Comparison of ENCODE assay signal across 11 cellular contexts in the genomic region with DNA sequence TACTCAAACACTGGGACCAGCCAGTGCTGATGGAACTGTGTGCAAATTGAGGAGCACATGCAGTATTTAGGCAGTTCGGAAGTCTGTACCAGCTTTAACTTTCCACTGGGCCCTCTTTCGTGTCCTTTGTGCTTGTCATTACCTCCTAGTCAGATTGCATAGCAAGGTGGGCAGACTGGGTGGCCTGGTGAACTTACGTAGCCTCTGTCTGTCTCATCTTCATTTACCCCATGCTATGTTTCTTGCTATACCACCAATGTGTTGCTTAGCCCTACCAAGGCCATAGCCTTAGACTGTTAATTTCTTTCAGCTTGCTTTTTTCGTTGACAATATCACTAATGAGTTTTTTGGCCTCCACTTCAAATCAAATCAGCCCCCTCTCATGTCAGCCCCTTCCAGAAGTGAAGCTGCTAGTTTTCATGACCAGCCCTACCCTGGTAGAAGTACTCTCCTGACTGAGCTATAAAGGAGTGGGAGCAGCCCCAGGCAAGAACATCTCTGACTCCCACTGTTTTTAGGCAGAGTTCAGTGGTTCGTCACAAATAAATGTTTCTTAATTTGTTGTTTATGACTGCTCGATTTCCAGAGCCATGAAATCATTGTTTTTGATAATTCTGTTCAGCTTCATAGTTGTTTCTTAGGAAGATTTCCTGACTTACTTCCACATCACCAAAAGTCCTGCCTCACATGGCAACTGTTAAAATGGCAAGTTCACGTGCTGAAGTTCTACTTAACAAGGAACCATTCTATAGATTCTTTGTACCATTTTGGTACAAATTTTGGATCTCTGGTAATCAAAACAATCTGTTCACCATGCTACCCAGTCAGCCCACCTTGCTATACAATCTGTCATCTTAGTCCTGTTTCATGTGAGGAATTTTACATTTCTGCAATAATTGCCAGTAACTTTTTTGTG. TPM values are rescaled to one million over a fixed set of nuclear protein-coding genes. Genes with fewer than 3 reads are reported as not detected.
DNase-seq lines count a peak whose midpoint lies in the region; ATAC-seq, FAIRE-seq and TF ChIP-seq lines count a peak whose summit lies in the region.
"Had no signal": no experiment of that assay in that cellular context is flagged by ENCODE, and none has a peak within 500 bp of the region (broad histone marks: within the 10 kb centered on the region; RNA-seq: fewer than 3 reads in every experiment).

No MANE protein-coding gene starts in this region.

- intact Hi-C loops in activated CD4-positive, alpha-beta T cell treated with anti-CD3 and anti-CD28 coated beads, Interleukin-2, amount 10 ng/mL, durations not matched to agents 24 days and 14 days (cut with micrococcal nuclease) = no loop called here
- intact Hi-C loops in dorsolateral prefrontal cortex (cut with DNase I) (loop anchor here in 1 of 2 donors (10.0 kb wide), 1 partner anchor 91 kb away; no protein-coding TSS in a partner anchor), psoas muscle (cut with DNase I) (no loop called here)

- no peak for FAIRE-seq in small intestine (lab: Jason Lieb, UNC)
- FAIRE-seq: GM18507 had no signal

- ATAC-seq in psoas muscle (no peak), GM18861 (IDR thresholded peaks at IDR 0.05; ENCODE audit: unreplicated experiment) (no peak), left lobe of liver (no peak)

- no peaks in the 10 kb centered on the region for H3K27me3 ChIP-seq in dorsolateral prefrontal cortex
- no peaks in the 10 kb centered on the region for H3K27me3 ChIP-seq in psoas muscle (ENCODE audit: insufficient read depth in 3 of 3, low read length in 2 of 3)
- no peaks in the 10 kb centered on the region for H3K27me3 ChIP-seq in small intestine (ENCODE audit: control insufficient read depth in 2 of 2, insufficient read depth in 2 of 2, low read length in 2 of 2)

- peak overlapping the region; percentile 80 to 97 (median 91) for H3K27ac ChIP-seq in dorsolateral prefrontal cortex
- H3K27ac ChIP-seq in psoas muscle = no peak overlapping the region
- H3K27ac ChIP-seq in small intestine (ENCODE audit: low read depth in 1 of 2, low read length in 1 of 2) = no peak overlapping the region

- WGBS in psoas muscle, 3 donors = 85 to 91% (median 91%) methylated on average over 7 of the region's 7 CpGs
- 85 to 91% (median 87%) methylated on average over 7 of the region's 7 CpGs for WGBS in small intestine, 3 donors

- no peaks in the 10 kb centered on the region for H3K27me3 Mint-ChIP-seq in activated CD4-positive, alpha-beta T cell treated with anti-CD3 and anti-CD28 coated beads, Interleukin-2, amount 10 ng/mL, durations not matched to agents 24 days and 14 days

- H3K4me3 Mint-ChIP-seq in activated CD4-positive, alpha-beta T cell treated with anti-CD3 and anti-CD28 coated beads, Interleukin-2, amount 10 ng/mL, durations not matched to agents 24 days and 14 days = no peak overlapping the region

- peaks cover 39% of the 10 kb centered on the region for H3K4me1 Mint-ChIP-seq in activated CD4-positive, alpha-beta T cell treated with anti-CD3 and anti-CD28 coated beads, Interleukin-2, amount 10 ng/mL, durations not matched to agents 24 days and 14 days

- H3K36me3 ChIP-seq in psoas muscle (ENCODE audit: insufficient read depth in 1 of 2, low read depth in 1 of 2) = no peaks in the 10 kb centered on the region
- no peaks in the 10 kb centered on the region for H3K36me3 ChIP-seq in small intestine (ENCODE audit: control insufficient read depth in 2 of 2, insufficient read depth in 2 of 2, low read length in 2 of 2)

- peaks cover 3% of the 10 kb centered on the region for H3K9me3 Mint-ChIP-seq in activated CD4-positive, alpha-beta T cell treated with anti-CD3 and anti-CD28 coated beads, Interleukin-2, amount 10 ng/mL, durations not matched to agents 24 days and 14 days

- H3K4me3 ChIP-seq in dorsolateral prefrontal cortex (peak overlapping the region; percentile 35 to 77 (median 62)), psoas muscle (peak overlapping the region; percentile 23), small intestine (ENCODE audit: low read depth in 1 of 2, low read length in 2 of 2) (no peak overlapping the region)

- peaks cover 22% of the 10 kb centered on the region for H3K36me3 Mint-ChIP-seq in activated CD4-positive, alpha-beta T cell treated with anti-CD3 and anti-CD28 coated beads, Interleukin-2, amount 10 ng/mL, durations not matched to agents 24 days and 14 days (ENCODE audit: low read depth)

- H3K27ac Mint-ChIP-seq in activated CD4-positive, alpha-beta T cell treated with anti-CD3 and anti-CD28 coated beads, Interleukin-2, amount 10 ng/mL, durations not matched to agents 24 days and 14 days = peak overlapping the region; percentile 43

- TF ChIP-seq CTCF in dorsolateral prefrontal cortex (IDR thresholded peaks at IDR 0.05 in 54 of 56, conservative IDR thresholded peaks at IDR 0.05 in 2 of 56; ENCODE audit: low read depth in 1 of 56, partially characterized antibody in 56 of 56) = peak in 1 of 56 donors; percentile 7
- TF ChIP-seq CTCF in psoas muscle (IDR thresholded peaks at IDR 0.05) = no peak

- DNase-seq in activated CD4-positive, alpha-beta T cell treated with anti-CD3 and anti-CD28 coated beads, Interleukin-2, amount 10 ng/mL, durations not matched to agents 24 days and 14 days = no peak
- no peak for DNase-seq in activated CD4-positive, alpha-beta T cell treated with anti-CD3 and anti-CD28 coated beads for 48 hours
- DNase-seq in NCI-H69 (lab: John Stamatoyannopoulos, UW) (peak; percentile 30), dorsolateral prefrontal cortex (no peak), psoas muscle (no peak), small intestine (no peak), left lobe of liver (ENCODE audit: low spot score) (no peak)
- DNase-seq: EL, MM.1S had no signal

- peaks cover 13% of the 10 kb centered on the region for H3K4me1 ChIP-seq in psoas muscle
- H3K4me1 ChIP-seq in small intestine (ENCODE audit: control insufficient read depth in 2 of 2, insufficient read depth in 1 of 2, low read depth in 1 of 2, low read length in 1 of 2) = no peaks in the 10 kb centered on the region

- no peaks in the 10 kb centered on the region for H3K9me3 ChIP-seq in psoas muscle
- H3K9me3 ChIP-seq in small intestine (ENCODE audit: control insufficient read depth, low read depth) = no peaks in the 10 kb centered on the region

RNA-seq across cellular contexts. Expression of gene PRKACB, which starts 19.3 kb away (rescaled TPM):
- total RNA-seq in activated CD4-positive, alpha-beta T cell treated with anti-CD3 and anti-CD28 coated beads, Interleukin-2, amount 10 ng/mL, durations not matched to agents 24 days and 14 days = 19.1 and 19.3 TPM in 2 replicates
- 100 to 1,000 TPM; 156 to 555 (median 433) TPM for total RNA-seq in dorsolateral prefrontal cortex
- total RNA-seq in psoas muscle = 10 to 100 TPM in 3 of 4 donors, 1 to 10 TPM in 1; 4.9 to 24.5 (median 13.6) TPM
- polyA plus RNA-seq in psoas muscle = 1 to 10 TPM; 2.6 to 4.9 (median 3.3) TPM
- polyA plus RNA-seq in small intestine = 1 to 10 TPM; 1.8 to 9.2 (median 5.4) TPM
- 16.6 TPM for total RNA-seq in left lobe of liver

Comparison
In these comparisons a context has a peak if more than half of its experiments do, and no peak if none do; other contexts are left out.
1. H3K27ac ChIP-seq: peak in dorsolateral prefrontal cortex (59 of 59); none in psoas muscle (single experiment) and small intestine (0 of 2).
2. H3K4me3 ChIP-seq: peak in dorsolateral prefrontal cortex (59 of 59) and psoas muscle (single experiment); none in small intestine (0 of 2).